26 cellular contexts compared by ENCODE assay signal in the genomic region with DNA sequence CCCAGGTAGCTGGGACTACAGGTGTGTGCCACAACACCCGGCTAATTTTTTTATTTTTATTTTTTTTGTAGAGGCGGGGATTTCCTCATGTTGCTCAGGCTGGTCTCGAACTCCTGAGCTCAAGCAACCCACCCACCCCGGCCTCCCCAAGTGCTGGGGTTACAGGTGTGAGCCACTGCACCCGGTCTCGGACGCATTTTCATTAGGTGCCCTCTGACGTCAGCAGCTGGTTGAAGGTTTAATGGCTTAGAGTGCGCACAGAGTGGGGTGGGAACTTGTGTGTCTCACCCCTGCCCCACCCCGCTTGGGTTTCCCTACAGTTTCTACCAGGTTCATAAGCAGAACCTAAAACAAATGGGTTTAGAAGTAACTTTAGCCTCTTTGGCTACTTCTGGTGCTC.
DNase-seq lines count a peak whose midpoint lies in the region; TF ChIP-seq lines count a peak whose summit lies in the region.
"Had no signal": no experiment of that assay in that cellular context is flagged by ENCODE, and none has a peak within 500 bp of the region (broad histone marks: within the 10 kb centered on the region; RNA-seq: fewer than 3 reads in every experiment).

No MANE protein-coding gene starts in this region.

- TF ChIP-seq POLR2A in ovary (IDR thresholded peaks at IDR 0.05) (no peak), tibial nerve (IDR thresholded peaks at IDR 0.05) (no peak)

- H3K4me3 Mint-ChIP-seq in activated T-helper 2 cell treated with anti-CD3 and anti-CD28 coated beads, Interferon-gamma antibody, Interleukin-2, Interleukin-4, amounts not matched to agents 10 μg/mL and 5 μg/mL and 100 μg/mL, durations not matched to agents 14 hours and 24 hours and 36 hours (ENCODE audit: low read depth) = no peak overlapping the region
- H3K4me3 Mint-ChIP-seq: activated CD4-positive, alpha-beta T cell treated with anti-CD3 and anti-CD28 coated beads for 36 hours; CD4-positive, CD25-positive, alpha-beta regulatory T cell; naive thymus-derived CD4-positive, alpha-beta T cell had no signal

- H3K4me3 ChIP-seq in SK-N-MC (0 out of 2 replicates have a peak overlapping the region, but pooled peaks have one; percentile 12), coronary artery (no peak overlapping the region), ovary (no peak overlapping the region), tibial nerve (no peak overlapping the region)
- H3K4me3 ChIP-seq: heart right ventricle had no signal

- no peak overlapping the region for H3K9ac ChIP-seq in SK-N-MC (ENCODE audit: insufficient read length)

- H3K4me1 Mint-ChIP-seq in activated T-helper 2 cell treated with anti-CD3 and anti-CD28 coated beads, Interferon-gamma antibody, Interleukin-2, Interleukin-4, amounts not matched to agents 10 μg/mL and 5 μg/mL and 100 μg/mL, durations not matched to agents 14 hours and 24 hours and 36 hours (ENCODE audit: low read depth) = no peaks in the 10 kb centered on the region
- H3K4me1 Mint-ChIP-seq: activated CD4-positive, alpha-beta T cell treated with anti-CD3 and anti-CD28 coated beads for 36 hours; CD4-positive, CD25-positive, alpha-beta regulatory T cell had no signal

- TF ChIP-seq CTCF in coronary artery (IDR thresholded peaks at IDR 0.05) (no peak), ovary (IDR thresholded peaks at IDR 0.05) (no peak), tibial nerve (IDR thresholded peaks at IDR 0.05) (no peak)

- intact Hi-C loops in ovary (cut with DNase I) = loop anchor here in 1 of 4 donors (10.0 kb wide), 1 partner anchor 116 kb away; a partner anchor contains a TSS
- intact Hi-C loops in activated T-helper 2 cell treated with anti-CD3 and anti-CD28 coated beads, Interferon-gamma antibody, Interleukin-2, Interleukin-4, amounts not matched to agents 10 μg/mL and 5 μg/mL and 100 μg/mL, durations not matched to agents 14 hours and 24 hours and 36 hours (cut with micrococcal nuclease) = no loop called here

- no peaks in the 10 kb centered on the region for H3K9me3 Mint-ChIP-seq in activated T-helper 2 cell treated with anti-CD3 and anti-CD28 coated beads, Interferon-gamma antibody, Interleukin-2, Interleukin-4, amounts not matched to agents 10 μg/mL and 5 μg/mL and 100 μg/mL, durations not matched to agents 14 hours and 24 hours and 36 hours

- H3K36me3 ChIP-seq in SK-N-MC (ENCODE audit: insufficient read depth, low read length) (no peaks in the 10 kb centered on the region), ovary (no peaks in the 10 kb centered on the region), tibial nerve (no peaks in the 10 kb centered on the region)
- H3K36me3 ChIP-seq: heart right ventricle had no signal

- H3K27ac ChIP-seq in SK-N-MC (peak overlapping the region; percentile 97; the same call in 1 of the 2 replicates), coronary artery (peak overlapping the region; percentile 60 to 69), ovary (peak overlapping the region; percentile 53 to 76), tibial nerve (peak overlapping the region in 3 of 4 donors; percentile 34 to 86 (median 78))

- TF ChIP-seq EP300 in ovary (IDR thresholded peaks at IDR 0.05) (no peak), tibial nerve (IDR thresholded peaks at IDR 0.05) (no peak)

- H3K27me3 ChIP-seq in ovary = no peaks in the 10 kb centered on the region
- H3K27me3 ChIP-seq in tibial nerve = no peaks in the 10 kb centered on the region
- H3K27me3 ChIP-seq: heart right ventricle had no signal

- H3K27ac Mint-ChIP-seq in activated T-helper 2 cell treated with anti-CD3 and anti-CD28 coated beads, Interferon-gamma antibody, Interleukin-2, Interleukin-4, amounts not matched to agents 10 μg/mL and 5 μg/mL and 100 μg/mL, durations not matched to agents 14 hours and 24 hours and 36 hours = no peak overlapping the region
- H3K27ac Mint-ChIP-seq: activated CD4-positive, alpha-beta T cell treated with anti-CD3 and anti-CD28 coated beads for 36 hours; CD4-positive, CD25-positive, alpha-beta regulatory T cell; naive thymus-derived CD4-positive, alpha-beta T cell had no signal

- DNase-seq in SK-N-MC (ENCODE audit: low read depth, low spot score) (no peak), coronary artery (ENCODE audit: low spot score) (no peak), ovary (peak in 1 of 5 donors; percentile 31), tibial nerve (ENCODE audit: low spot score in 2 of 2) (no peak), globus pallidus (ENCODE audit: low spot score) (no peak), NCI-H510A treated with DMSO at 0.1 percent for 48 hours (lab: John Stamatoyannopoulos, UW) (no peak)
- DNase-seq in activated CD4-positive, alpha-beta T cell treated with anti-CD3 and anti-CD28 coated beads for 4 hours = no peak
- no peak for DNase-seq in activated T-helper 2 cell treated with anti-CD3 and anti-CD28 coated beads, Interferon-gamma antibody, Interleukin-2, Interleukin-4, amounts not matched to agents 10 μg/mL and 5 μg/mL and 100 μg/mL, durations not matched to agents 14 hours and 24 hours and 36 hours (ENCODE audit: low spot score)
- DNase-seq: activated CD4-positive, alpha-beta T cell treated with anti-CD3 and anti-CD28 coated beads for 36 hours; activated gamma-delta T cell treated with Interleukin-2 at 50 U/mL for 16 hours; CD4-positive, CD25-positive, alpha-beta regulatory T cell; effector memory CD4-positive, alpha-beta T cell; foreskin fibroblast; KG1; midbrain; naive thymus-derived CD4-positive, alpha-beta T cell; NCI-H1436; NCI-H2081 treated with DMSO at 0.1 percent for 48 hours; NCI-H446; NCI-H82; occipital lobe; stimulated activated CD4-positive, alpha-beta T cell treated with anti-CD3 and anti-CD28 coated beads, Interleukin-12 subunit alpha, Interleukin-12 subunit beta, amount 100 ng/mL, for 4 hours; stimulated activated CD4-positive, alpha-beta T cell treated with anti-CD3 and anti-CD28 coated beads, Interleukin-4, amount 100 ng/mL, for 1 hour; substantia nigra; T-helper 2 cell had no signal

- 93 to 95% (median 94%) methylated on average over 10 of the region's 10 CpGs for WGBS in ovary, 3 donors
- WGBS in tibial nerve, 2 donors = 88 to 96% methylated on average over 10 of the region's 10 CpGs

- no peaks in the 10 kb centered on the region for H3K36me3 Mint-ChIP-seq in activated T-helper 2 cell treated with anti-CD3 and anti-CD28 coated beads, Interferon-gamma antibody, Interleukin-2, Interleukin-4, amounts not matched to agents 10 μg/mL and 5 μg/mL and 100 μg/mL, durations not matched to agents 14 hours and 24 hours and 36 hours (ENCODE audit: low read depth)
- H3K36me3 Mint-ChIP-seq: CD4-positive, CD25-positive, alpha-beta regulatory T cell; naive thymus-derived CD4-positive, alpha-beta T cell had no signal

- peaks cover 20% of the 10 kb centered on the region for H3K4me1 ChIP-seq in ovary (ENCODE audit: insufficient read depth)
- H3K4me1 ChIP-seq in tibial nerve = peaks cover 0 to 67% (median 22%) of the 10 kb centered on the region in 4 donors

- H3K9me3 ChIP-seq in SK-N-MC (ENCODE audit: low read depth, low read length) (no peaks in the 10 kb centered on the region), ovary (no peaks in the 10 kb centered on the region), tibial nerve (no peaks in the 10 kb centered on the region)
- H3K9me3 ChIP-seq: heart right ventricle had no signal

- peaks cover 4% of the 10 kb centered on the region for H3K27me3 Mint-ChIP-seq in activated T-helper 2 cell treated with anti-CD3 and anti-CD28 coated beads, Interferon-gamma antibody, Interleukin-2, Interleukin-4, amounts not matched to agents 10 μg/mL and 5 μg/mL and 100 μg/mL, durations not matched to agents 14 hours and 24 hours and 36 hours (ENCODE audit: low read depth)
- H3K27me3 Mint-ChIP-seq: activated CD4-positive, alpha-beta T cell treated with anti-CD3 and anti-CD28 coated beads for 36 hours had no signal
